21 cellular contexts compared by ENCODE assay signal in the genomic region with DNA sequence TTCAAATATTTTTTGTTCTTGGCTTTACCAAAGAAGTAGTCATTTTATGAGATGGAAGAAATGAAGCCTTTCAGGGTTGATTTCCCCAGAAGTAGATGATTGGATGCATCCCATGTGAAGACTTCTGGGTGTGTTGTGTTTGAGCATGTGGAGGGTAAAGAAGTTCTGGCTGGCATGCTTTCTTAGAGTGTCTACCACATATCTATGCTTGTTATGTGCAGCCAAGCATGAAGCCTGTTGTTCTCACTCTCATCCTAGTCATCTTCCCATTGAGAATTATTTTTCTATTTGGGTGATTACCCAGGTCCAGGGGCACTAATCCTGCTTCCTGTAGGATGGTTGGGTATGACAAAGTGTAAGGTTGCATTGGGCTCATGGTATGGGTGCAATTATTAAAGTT.
A peak's percentile ranks its signal among the peaks of the same experiment; 100 is the strongest.
DNase-seq lines count a peak whose midpoint lies in the region; ATAC-seq, FAIRE-seq and TF ChIP-seq lines count a peak whose summit lies in the region.
"Had no signal": no experiment of that assay in that cellular context is flagged by ENCODE, and none has a peak within 500 bp of the region (broad histone marks: within the 10 kb centered on the region; RNA-seq: fewer than 3 reads in every experiment).

No MANE protein-coding gene starts in this region.

- no peaks in the 10 kb centered on the region for H3K27me3 ChIP-seq in effector memory CD4-positive, alpha-beta T cell (replicated peaks; ENCODE audit: control insufficient read depth, insufficient read depth, low read length, poor library complexity, severe bottlenecking)

- H3K4me3 Mint-ChIP-seq in HFFc6, result no peak overlapping the region
- H3K4me3 Mint-ChIP-seq: CD4-positive, alpha-beta T cell had no signal

- H3K36me3 ChIP-seq in effector memory CD4-positive, alpha-beta T cell (ENCODE audit: control insufficient read depth, insufficient read depth, low read length), result no peaks in the 10 kb centered on the region
- H3K36me3 ChIP-seq: HAP-1 had no signal

- no peaks in the 10 kb centered on the region for H3K9me3 Mint-ChIP-seq in HFFc6
- H3K9me3 Mint-ChIP-seq: CD4-positive, alpha-beta T cell had no signal

- H3K27ac ChIP-seq in effector memory CD4-positive, alpha-beta T cell (ENCODE audit: insufficient read depth, low read length, poor library complexity, severe bottlenecking), result no peak overlapping the region
- H3K27ac ChIP-seq: 22Rv1, A549, C4-2B had no signal

- FAIRE-seq in RCC 7860 (lab: Jason Lieb, UNC), result peak; percentile 58
- peak; percentile 80 for FAIRE-seq in urothelium cell line (lab: Jason Lieb, UNC)
- FAIRE-seq: A549, G401.6, GM12892, GM18507, H1 had no signal

- no peak overlapping the region for H3K4me3 ChIP-seq in effector memory CD4-positive, alpha-beta T cell (ENCODE audit: insufficient read depth, low read depth, low read length, poor library complexity, severe bottlenecking)
- H3K4me3 ChIP-seq: A549, HAP-1 had no signal

- no peaks in the 10 kb centered on the region for H3K4me1 ChIP-seq in effector memory CD4-positive, alpha-beta T cell (ENCODE audit: control insufficient read depth, insufficient read depth, low read length, poor library complexity, severe bottlenecking)
- H3K4me1 ChIP-seq: Caco-2, HAP-1 had no signal

- H3K4me1 Mint-ChIP-seq in HFFc6 (ENCODE audit: low read depth), result peaks cover 10% of the 10 kb centered on the region

- H3K36me3 Mint-ChIP-seq in HFFc6 (ENCODE audit: low read depth), result no peaks in the 10 kb centered on the region

- no peak overlapping the region for H3K27ac Mint-ChIP-seq in HFFc6
- H3K27ac Mint-ChIP-seq: CD4-positive, alpha-beta T cell had no signal

- H3K9me3 ChIP-seq in effector memory CD4-positive, alpha-beta T cell (ENCODE audit: control insufficient read depth, low read length), result no peaks in the 10 kb centered on the region
- H3K9me3 ChIP-seq: A549, Caco-2, HAP-1 had no signal

- peak; percentile 25 for DNase-seq in DMS53 (lab: John Stamatoyannopoulos, UW)
- DNase-seq in DMS53 treated with DMSO at 0.1 percent for 48 hours (lab: John Stamatoyannopoulos, UW; ENCODE audit: unreplicated experiment), result no peak
- DNase-seq in RCC 7860 (ENCODE audit: low spot score), result peak; percentile 19
- DNase-seq in kidney glomerular epithelial cell (lab: John Stamatoyannopoulos, UW), result peak; percentile 8
- DNase-seq in urothelium cell line (ENCODE audit: low spot score), result no peak
- no peak for DNase-seq in HFFc6
- no peak for DNase-seq in effector memory CD4-positive, alpha-beta T cell
- DNase-seq: AML-193; Caco-2; CD4-positive, alpha-beta T cell; DMS153; DND-41 had no signal

- no peaks in the 10 kb centered on the region for H3K27me3 Mint-ChIP-seq in HFFc6 (ENCODE audit: insufficient read depth)
- H3K27me3 Mint-ChIP-seq: CD4-positive, alpha-beta T cell had no signal

- TF ChIP-seq CTCF in HFFc6 (IDR thresholded peaks at IDR 0.05), result no peak

- no peak for ATAC-seq in GM21723 (IDR thresholded peaks at IDR 0.05; ENCODE audit: unreplicated experiment)
- ATAC-seq: A549 had no signal

Comparison
In these comparisons a context has a peak if more than half of its experiments do, and no peak if none do; other contexts are left out.
1. DNase-seq: peak in DMS53 (single experiment), RCC 7860 (single experiment) and kidney glomerular epithelial cell (single experiment); none in DMS53 treated with DMSO at 0.1 percent for 48 hours (single experiment), urothelium cell line (single experiment), HFFc6 (single experiment) and effector memory CD4-positive, alpha-beta T cell (0 of 3).